1 cellular context compared by ENCODE assay signal in genomic region chr14:101961011-101961721, GRCh38.
A peak's percentile ranks its signal among the peaks of the same experiment; 100 is the strongest.
TF ChIP-seq lines count a peak whose summit lies in the region.

No MANE protein-coding gene starts in this region.

TF ChIP-seq in HepG2, 621 proteins besides CTCF, POLR2A, EP300 and RAD21 (continued from another document and continues in another):
- peak; percentile 26; the same call in 1 of the 2 replicates for TF ChIP-seq UBTF (CRISPR knock-in tag; IDR thresholded peaks at IDR 0.05)
- no peak for TF ChIP-seq ZNF704 (CRISPR knock-in tag; IDR thresholded peaks at IDR 0.05; ENCODE audit: borderline replicate concordance)
- no peak for TF ChIP-seq ZFYVE20 (CRISPR knock-in tag; IDR thresholded peaks at IDR 0.05; ENCODE audit: borderline replicate concordance, low read depth)
- no peak for TF ChIP-seq TEF (CRISPR knock-in tag; IDR thresholded peaks at IDR 0.05)
- TF ChIP-seq BCL3 (CRISPR knock-in tag; IDR thresholded peaks at IDR 0.05) = no peak
- no peak for TF ChIP-seq PREB (CRISPR knock-in tag; IDR thresholded peaks at IDR 0.05)
- no peak for TF ChIP-seq ZBTB34 (CRISPR knock-in tag; IDR thresholded peaks at IDR 0.05)
- TF ChIP-seq ZNF883 (CRISPR knock-in tag; IDR thresholded peaks at IDR 0.05; ENCODE audit: not compliant biosample characterization) = no peak
- TF ChIP-seq ZNF282 (IDR thresholded peaks at IDR 0.05; ENCODE audit: partially characterized antibody) = no peak
- no peak for TF ChIP-seq ZNF205 (CRISPR knock-in tag; IDR thresholded peaks at IDR 0.05)
- no peak for TF ChIP-seq ZNF20 (CRISPR knock-in tag; IDR thresholded peaks at IDR 0.05)
- TF ChIP-seq ATF1 (CRISPR knock-in tag; IDR thresholded peaks at IDR 0.05) = no peak
- TF ChIP-seq ZNF75D (CRISPR knock-in tag; IDR thresholded peaks at IDR 0.05; ENCODE audit: borderline replicate concordance) = no peak
- no peak for TF ChIP-seq TCF7L2 (IDR thresholded peaks at IDR 0.05; ENCODE audit: low read depth, low read length)
- TF ChIP-seq STAT6 (CRISPR knock-in tag; IDR thresholded peaks at IDR 0.05; ENCODE audit: borderline replicate concordance) = no peak
- no peak for TF ChIP-seq ZNF713 (CRISPR knock-in tag; IDR thresholded peaks at IDR 0.05)
- TF ChIP-seq HOMEZ (CRISPR knock-in tag; IDR thresholded peaks at IDR 0.05; ENCODE audit: low read depth) = no peak
- no peak for TF ChIP-seq U2AF2 (IDR thresholded peaks at IDR 0.05; ENCODE audit: low read depth, low read length)
- TF ChIP-seq GFI1 (CRISPR knock-in tag; IDR thresholded peaks at IDR 0.05; ENCODE audit: borderline replicate concordance) = no peak
- no peak for TF ChIP-seq DNMT1 (CRISPR knock-in tag; IDR thresholded peaks at IDR 0.05)
- TF ChIP-seq STAG1 (CRISPR knock-in tag; IDR thresholded peaks at IDR 0.05) = peak; percentile 94
- TF ChIP-seq ZXDC (CRISPR knock-in tag; IDR thresholded peaks at IDR 0.05) = no peak
- TF ChIP-seq ZNF235 (CRISPR knock-in tag; IDR thresholded peaks at IDR 0.05; ENCODE audit: borderline replicate concordance) = 0 out of 2 replicates have a peak, but pooled peaks have one; percentile 26
- TF ChIP-seq ZNF362 (CRISPR knock-in tag; IDR thresholded peaks at IDR 0.05; ENCODE audit: borderline replicate concordance) = no peak
- no peak for TF ChIP-seq ZBTB40 (IDR thresholded peaks at IDR 0.05)
- peak; percentile 64; the same call in 1 of the 2 replicates for TF ChIP-seq ZBTB40 (CRISPR knock-in tag; IDR thresholded peaks at IDR 0.05)
